ENCODE assay signal across 32 cellular contexts in genomic region chr6:162336359-162336758, GRCh38.
"Had no signal": no experiment of that assay in that cellular context is flagged by ENCODE, and none has a peak within 500 bp of the region (broad histone marks: within the 10 kb centered on the region; RNA-seq: fewer than 3 reads in every experiment).

No MANE protein-coding gene starts in this region.

- DNase-seq: Karpas-422, Kasumi-1, MG63, MM.1S, MV-4-11, NCI-H1048, NCI-H1092, NCI-H1092 treated with DMSO at 0.1 percent for 48 hours, NCI-H1105, NCI-H1105 treated with DMSO at 0.1 percent for 48 hours, NCI-H1417 treated with DMSO at 0.1 percent for 48 hours, NCI-H1436, NCI-H1436 treated with DMSO at 0.1 percent for 48 hours, NCI-H1694, NCI-H1694 treated with DMSO at 0.1 percent for 48 hours, NCI-H187, NCI-H187 treated with DMSO at 0.1 percent for 48 hours, NCI-H1930, NCI-H2029, NCI-H2029 treated with DMSO at 0.1 percent for 48 hours, NCI-H2081, NCI-H2081 treated with DMSO at 0.1 percent for 48 hours, NCI-H2107, NCI-H2171, NCI-H2171 treated with DMSO at 0.1 percent for 48 hours, NCI-H2227 treated with DMSO at 0.1 percent for 48 hours, NCI-H226, NCI-H345, NCI-H446, NCI-H446 treated with DMSO at 0.1 percent for 48 hours, NCI-H510A had no signal

- H3K4me3 ChIP-seq: MG63 had no signal

- H3K27me3 ChIP-seq: MG63 had no signal

- H3K9me3 ChIP-seq: MG63 had no signal

- H3K4me2 ChIP-seq: KMS-11 had no signal

- H3K9ac ChIP-seq: KMS-11 had no signal

- H3K36me3 ChIP-seq: MG63 had no signal

- H3K27ac ChIP-seq: KMS-11 had no signal
